ENCODE assay signal across 26 cellular contexts in the genomic region with DNA sequence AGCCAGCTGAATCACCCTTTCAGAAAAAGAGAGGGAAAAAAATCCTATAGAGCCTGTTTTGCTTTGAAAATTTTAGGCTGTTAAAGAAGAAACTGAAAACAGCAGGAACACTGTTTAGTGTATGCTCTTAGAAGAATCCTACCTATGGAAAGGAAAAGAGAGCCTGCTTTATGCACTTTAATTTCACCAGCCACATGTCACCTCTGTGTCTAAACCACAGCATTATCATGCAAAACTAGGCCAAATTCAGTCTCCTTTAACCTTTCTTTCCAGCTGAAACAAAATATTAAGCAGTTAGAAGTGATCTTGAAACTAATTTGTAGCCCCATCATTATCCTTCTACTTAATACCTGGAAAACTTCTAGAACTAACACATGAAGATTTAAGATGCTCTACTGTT.
"Had no signal": no experiment of that assay in that cellular context is flagged by ENCODE, and none has a peak within 500 bp of the region (broad histone marks: within the 10 kb centered on the region; RNA-seq: fewer than 3 reads in every experiment).

No MANE protein-coding gene starts in this region.

- DNase-seq: activated CD4-positive, alpha-beta memory T cell treated with anti-CD3 and anti-CD28 coated beads, Interleukin-2, amount 10 ng/mL, durations not matched to agents 7 days and 5 days; activated CD4-positive, alpha-beta T cell treated with anti-CD3 and anti-CD28 coated beads for 1 hour; activated CD4-positive, alpha-beta T cell treated with anti-CD3 and anti-CD28 coated beads, Interleukin-2, amount 10 ng/mL, durations not matched to agents 7 days and 5 days; activated CD8-positive, alpha-beta memory T cell treated with anti-CD3 and anti-CD28 coated beads, Interleukin-2, amount 50 U/mL, for 48 hours; activated gamma-delta T cell; activated naive CD4-positive, alpha-beta T cell treated with anti-CD3 and anti-CD28 coated beads, Interleukin-2, amount 10 ng/mL, durations not matched to agents 7 days and 5 days; activated naive CD8-positive, alpha-beta T cell treated with anti-CD3 and anti-CD28 coated beads, Interleukin-2, amount 10 ng/mL, durations not matched to agents 7 days and 5 days; activated T-cell treated with anti-CD3 and anti-CD28 coated beads, Interleukin-2, amount 50 U/mL, for 24 hours; caudate nucleus; cortex of kidney; effector memory CD8-positive, alpha-beta T cell; head of caudate nucleus; hypothalamus; kidney glomerular epithelial cell; left ventricle myocardium inferior; mesendoderm; posterior cingulate gyrus; right cardiac atrium; spleen; stimulated activated naive CD8-positive, alpha-beta T cell treated with anti-CD3 and anti-CD28 coated beads, Interleukin-15, Interleukin-2, amounts not matched to agents 100 U/mL and 50 U/mL, for 24 hours; T-helper 2 cell; testis; transverse colon had no signal

- ATAC-seq: effector memory CD8-positive, alpha-beta T cell; right cardiac atrium; stimulated activated naive CD8-positive, alpha-beta T cell treated with anti-CD3 and anti-CD28 coated beads, Interleukin-15, Interleukin-2, amounts not matched to agents 100 U/mL and 50 U/mL, for 24 hours had no signal

- H3K9me3 ChIP-seq: ascending aorta, left ventricle myocardium inferior, spleen, testis, transverse colon had no signal

- H3K4me1 Mint-ChIP-seq: activated CD4-positive, alpha-beta memory T cell treated with anti-CD3 and anti-CD28 coated beads, Interleukin-2, amount 10 ng/mL, durations not matched to agents 7 days and 5 days; activated CD4-positive, alpha-beta T cell treated with anti-CD3 and anti-CD28 coated beads, Interleukin-2, amount 10 ng/mL, durations not matched to agents 7 days and 5 days; activated naive CD4-positive, alpha-beta T cell treated with anti-CD3 and anti-CD28 coated beads, Interleukin-2, amount 10 ng/mL, durations not matched to agents 7 days and 5 days; activated naive CD8-positive, alpha-beta T cell treated with anti-CD3 and anti-CD28 coated beads, Interleukin-2, amount 10 ng/mL, durations not matched to agents 7 days and 5 days had no signal

- H3K4me1 ChIP-seq: ascending aorta, left ventricle myocardium inferior, spleen, testis, transverse colon had no signal

- H3K4me3 Mint-ChIP-seq: activated CD4-positive, alpha-beta memory T cell treated with anti-CD3 and anti-CD28 coated beads, Interleukin-2, amount 10 ng/mL, durations not matched to agents 7 days and 5 days; activated CD4-positive, alpha-beta T cell treated with anti-CD3 and anti-CD28 coated beads, Interleukin-2, amount 10 ng/mL, durations not matched to agents 7 days and 5 days; activated naive CD4-positive, alpha-beta T cell treated with anti-CD3 and anti-CD28 coated beads, Interleukin-2, amount 10 ng/mL, durations not matched to agents 7 days and 5 days; activated naive CD8-positive, alpha-beta T cell treated with anti-CD3 and anti-CD28 coated beads, Interleukin-2, amount 10 ng/mL, durations not matched to agents 7 days and 5 days; activated T-cell treated with anti-CD3 and anti-CD28 coated beads, Interleukin-2, amount 50 U/mL, for 24 hours; effector memory CD8-positive, alpha-beta T cell had no signal

- H3K9me3 Mint-ChIP-seq: activated CD4-positive, alpha-beta memory T cell treated with anti-CD3 and anti-CD28 coated beads, Interleukin-2, amount 10 ng/mL, durations not matched to agents 7 days and 5 days; activated CD4-positive, alpha-beta T cell treated with anti-CD3 and anti-CD28 coated beads, Interleukin-2, amount 10 ng/mL, durations not matched to agents 7 days and 5 days; activated naive CD4-positive, alpha-beta T cell treated with anti-CD3 and anti-CD28 coated beads, Interleukin-2, amount 10 ng/mL, durations not matched to agents 7 days and 5 days; activated naive CD8-positive, alpha-beta T cell treated with anti-CD3 and anti-CD28 coated beads, Interleukin-2, amount 10 ng/mL, durations not matched to agents 7 days and 5 days; effector memory CD8-positive, alpha-beta T cell had no signal

- H3K4me3 ChIP-seq: ascending aorta, left ventricle myocardium inferior, lung, spleen, testis, transverse colon had no signal

- H3K36me3 ChIP-seq: ascending aorta, left ventricle myocardium inferior, spleen had no signal

- H3K27me3 ChIP-seq: ascending aorta, spleen, testis, transverse colon had no signal

- H3K27me3 Mint-ChIP-seq: activated CD4-positive, alpha-beta memory T cell treated with anti-CD3 and anti-CD28 coated beads, Interleukin-2, amount 10 ng/mL, durations not matched to agents 7 days and 5 days; activated CD4-positive, alpha-beta T cell treated with anti-CD3 and anti-CD28 coated beads, Interleukin-2, amount 10 ng/mL, durations not matched to agents 7 days and 5 days; activated naive CD4-positive, alpha-beta T cell treated with anti-CD3 and anti-CD28 coated beads, Interleukin-2, amount 10 ng/mL, durations not matched to agents 7 days and 5 days; activated naive CD8-positive, alpha-beta T cell treated with anti-CD3 and anti-CD28 coated beads, Interleukin-2, amount 10 ng/mL, durations not matched to agents 7 days and 5 days; activated T-cell treated with anti-CD3 and anti-CD28 coated beads, Interleukin-2, amount 50 U/mL, for 24 hours; effector memory CD8-positive, alpha-beta T cell had no signal

- FAIRE-seq: endothelial cell of umbilical vein had no signal

- H3K27ac ChIP-seq: ascending aorta, left ventricle myocardium inferior, spleen, testis, transverse colon had no signal

- H3K36me3 Mint-ChIP-seq: activated naive CD4-positive, alpha-beta T cell treated with anti-CD3 and anti-CD28 coated beads, Interleukin-2, amount 10 ng/mL, durations not matched to agents 7 days and 5 days; activated naive CD8-positive, alpha-beta T cell treated with anti-CD3 and anti-CD28 coated beads, Interleukin-2, amount 10 ng/mL, durations not matched to agents 7 days and 5 days had no signal

- H3K27ac Mint-ChIP-seq: activated CD4-positive, alpha-beta memory T cell treated with anti-CD3 and anti-CD28 coated beads, Interleukin-2, amount 10 ng/mL, durations not matched to agents 7 days and 5 days; activated CD4-positive, alpha-beta T cell treated with anti-CD3 and anti-CD28 coated beads, Interleukin-2, amount 10 ng/mL, durations not matched to agents 7 days and 5 days; activated naive CD4-positive, alpha-beta T cell treated with anti-CD3 and anti-CD28 coated beads, Interleukin-2, amount 10 ng/mL, durations not matched to agents 7 days and 5 days; activated naive CD8-positive, alpha-beta T cell treated with anti-CD3 and anti-CD28 coated beads, Interleukin-2, amount 10 ng/mL, durations not matched to agents 7 days and 5 days; activated T-cell treated with anti-CD3 and anti-CD28 coated beads, Interleukin-2, amount 50 U/mL, for 24 hours; effector memory CD8-positive, alpha-beta T cell had no signal
